8 cellular contexts compared by ENCODE assay signal in the genomic region with DNA sequence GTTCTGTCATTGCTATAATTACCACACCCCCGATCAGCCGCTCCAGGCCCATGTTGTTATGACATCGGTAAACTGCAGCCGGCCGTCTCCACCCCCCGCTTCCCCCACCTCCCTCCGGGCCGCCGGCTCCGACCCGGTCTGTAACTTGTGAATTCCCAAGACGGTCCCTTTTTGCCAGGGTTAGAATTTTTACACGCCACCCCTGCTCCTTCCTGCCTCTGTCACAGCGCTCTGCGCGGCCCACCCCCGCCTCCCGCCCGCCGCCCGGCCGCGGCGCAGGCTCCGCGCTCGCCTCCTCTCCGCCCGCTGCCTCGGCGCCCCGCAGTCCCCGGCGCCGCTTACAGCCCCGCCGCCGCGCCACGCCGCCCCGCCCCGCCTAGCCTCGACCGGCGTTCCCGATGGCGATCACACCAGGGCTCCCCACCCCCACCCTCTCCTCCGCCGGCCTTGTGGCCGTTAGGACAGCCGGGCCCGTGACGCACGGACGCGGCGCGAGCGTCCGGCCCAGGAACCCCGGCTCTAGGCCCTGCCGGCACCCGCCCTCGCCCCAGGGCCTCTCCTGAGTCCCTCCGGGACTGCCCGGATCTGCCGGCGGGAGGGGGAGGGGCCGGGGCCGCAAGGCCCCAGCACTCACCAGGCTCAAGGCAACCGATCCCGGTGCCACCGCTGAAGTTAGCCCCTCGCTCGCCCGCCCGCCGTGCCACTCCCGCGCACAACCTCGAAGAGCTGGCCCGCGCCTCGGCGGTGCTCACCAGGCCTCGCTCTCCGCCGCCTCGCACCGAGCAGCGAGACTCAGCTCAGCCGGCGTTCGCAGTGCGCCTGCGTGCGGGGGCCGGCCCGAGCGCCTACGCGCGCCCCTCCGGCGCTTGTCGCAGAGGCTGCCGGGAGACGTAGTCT. TPM values are rescaled to one million over a fixed set of nuclear protein-coding genes. Genes with fewer than 3 reads are reported as not detected.
DNase-seq lines count a peak whose midpoint lies in the region; FAIRE-seq and TF ChIP-seq lines count a peak whose summit lies in the region.

A gene (minus strand): TSS at position 817 of the 897 bp plus-strand sequence. CDS start 18,374 bp downstream, outside the sequence.

- peak within 1 kb of the TSS; percentile 96 for H3K27ac Mint-ChIP-seq in nephron progenitor cell
- H3K27ac Mint-ChIP-seq in stimulated activated naive CD8-positive, alpha-beta T cell treated with anti-CD3 and anti-CD28 coated beads, Interleukin-15, Interleukin-2, amounts not matched to agents 100 ng/mL and 50 ng/mL, for 24 hours, result peak within 1 kb of the TSS; percentile 83

- peaks cover 37% of the 10 kb centered on the region for H3K4me1 Mint-ChIP-seq in nephron progenitor cell
- H3K4me1 Mint-ChIP-seq in stimulated activated naive CD8-positive, alpha-beta T cell treated with anti-CD3 and anti-CD28 coated beads, Interleukin-15, Interleukin-2, amounts not matched to agents 100 ng/mL and 50 ng/mL, for 24 hours (ENCODE audit: low read depth), result peaks cover 43% of the 10 kb centered on the region

- TF ChIP-seq POLR2A in H54 (IDR thresholded peaks at IDR 0.05; ENCODE audit: low read depth, low read length), result peak; percentile 97

- peaks cover 24% of the 10 kb centered on the region for H3K36me3 Mint-ChIP-seq in nephron progenitor cell (ENCODE audit: low read depth)
- peaks cover 21% of the 10 kb centered on the region for H3K36me3 Mint-ChIP-seq in stimulated activated naive CD8-positive, alpha-beta T cell treated with anti-CD3 and anti-CD28 coated beads, Interleukin-15, Interleukin-2, amounts not matched to agents 100 ng/mL and 50 ng/mL, for 24 hours (ENCODE audit: low read depth)

- peak; percentile 92 for DNase-seq in ELR (ENCODE audit: low read depth)
- DNase-seq in H54 (ENCODE audit: insufficient read length, low spot score), result peak; percentile 92
- DNase-seq in LoVo (ENCODE audit: low spot score), result peak; percentile 90
- DNase-seq in SHP77 treated with DMSO at 0.1 percent for 48 hours (lab: John Stamatoyannopoulos, UW), result peak; percentile 73
- peak; percentile 95 for DNase-seq in activated effector memory CD4-positive, alpha-beta T cell treated with anti-CD3 and anti-CD28 coated beads, Interleukin-2, amount 50 U/mL, for 16 hours
- DNase-seq in fibroblast of the aortic adventitia (ENCODE audit: low read depth), result peak; percentile 86
- peak; percentile 87 for DNase-seq in nephron progenitor cell

- no peak for FAIRE-seq in H54 (lab: Jason Lieb, UNC)

- H3K4me3 Mint-ChIP-seq in nephron progenitor cell, result peak within 1 kb of the TSS; percentile 95
- H3K4me3 Mint-ChIP-seq in stimulated activated naive CD8-positive, alpha-beta T cell treated with anti-CD3 and anti-CD28 coated beads, Interleukin-15, Interleukin-2, amounts not matched to agents 100 ng/mL and 50 ng/mL, for 24 hours, result peak within 1 kb of the TSS; percentile 86

- no peak for TF ChIP-seq CTCF in fibroblast of the aortic adventitia (IDR thresholded peaks at IDR 0.05; ENCODE audit: insufficient read depth, low read length)
- TF ChIP-seq CTCF in nephron progenitor cell (IDR thresholded peaks at IDR 0.05), result no peak

- H3K9me3 Mint-ChIP-seq in nephron progenitor cell, result peaks cover 9% of the 10 kb centered on the region
- H3K9me3 Mint-ChIP-seq in stimulated activated naive CD8-positive, alpha-beta T cell treated with anti-CD3 and anti-CD28 coated beads, Interleukin-15, Interleukin-2, amounts not matched to agents 100 ng/mL and 50 ng/mL, for 24 hours, result no peaks in the 10 kb centered on the region

- peaks cover 13% of the 10 kb centered on the region for H3K27me3 Mint-ChIP-seq in nephron progenitor cell (ENCODE audit: low read depth, poor library complexity)
- H3K27me3 Mint-ChIP-seq in stimulated activated naive CD8-positive, alpha-beta T cell treated with anti-CD3 and anti-CD28 coated beads, Interleukin-15, Interleukin-2, amounts not matched to agents 100 ng/mL and 50 ng/mL, for 24 hours, result no peaks in the 10 kb centered on the region

- peak within 1 kb of the TSS; percentile 70 for H3K4me3 ChIP-seq in fibroblast of the aortic adventitia (ENCODE audit: low read depth, low read length)

RNA-seq across cellular contexts. Expression of the gene that starts here (rescaled TPM):
- total RNA-seq in fibroblast of the aortic adventitia (ENCODE audit: low replicate concordance), result 31.6 and 47.3 TPM in 2 replicates

Comparison
In these comparisons a context has a peak if more than half of its experiments do, and no peak if none do; other contexts are left out.
1. Peak in every context shown above with its lines: DNase-seq and H3K4me3 ChIP-seq.